In genomic region chr2:95165371-95166064, GRCh38 we compare ENCODE assay signal across 8 cellular contexts. TPM values are rescaled to one million over a fixed set of nuclear protein-coding genes. Genes with fewer than 3 reads are reported as not detected.
DNase-seq lines count a peak whose midpoint lies in the region; ATAC-seq and TF ChIP-seq lines count a peak whose summit lies in the region.

TSS of gene ZNF2 (plus strand) at chr2:95165809. CDS start at chr2:95176227, 10,418 bp downstream.

- H3K27me3 Mint-ChIP-seq in Caco-2 (ENCODE audit: insufficient read depth, unreplicated experiment): no peaks in the 10 kb centered on the region
- no peaks in the 10 kb centered on the region for H3K27me3 Mint-ChIP-seq in effector memory CD8-positive, alpha-beta T cell

- peaks cover 10% of the 10 kb centered on the region for H3K36me3 Mint-ChIP-seq in Caco-2 (ENCODE audit: insufficient read depth, unreplicated experiment)
- H3K36me3 Mint-ChIP-seq in effector memory CD8-positive, alpha-beta T cell (ENCODE audit: insufficient read depth): peaks cover 16% of the 10 kb centered on the region

- POLR2A ChIA-PET in Caco-2 (lab: Charles Lee): interaction anchor here (1.0 kb wide), 1 partner anchor 43 kb away, joined by 4 read pairs; no protein-coding TSS in a partner anchor

- peak; percentile 97 to 98 for DNase-seq in Caco-2
- DNase-seq in HT1080 (ENCODE audit: low read depth): peak; percentile 94
- peak; percentile 93 to 95 for DNase-seq in NOMO-1 (lab: John Stamatoyannopoulos, UW; ENCODE audit: unreplicated experiment in 2 of 2)
- peak; percentile 83 to 94 (median 90) for DNase-seq in activated CD8-positive, alpha-beta memory T cell treated with anti-CD3 and anti-CD28 coated beads for 48 hours (ENCODE audit: low read depth in 2 of 3, low spot score in 2 of 3)
- DNase-seq in effector memory CD8-positive, alpha-beta T cell: peak; percentile 95 to 97 (median 96)
- peak; percentile 99 for DNase-seq in medulla oblongata (ENCODE audit: extremely low spot score)
- DNase-seq in stimulated activated CD4-positive, alpha-beta T cell treated with anti-CD3 and anti-CD28 coated beads, TNF-alpha, amount 100 ng/mL, for 48 hours (ENCODE audit: low read depth in 3 of 3): peak; percentile 92 to 96 (median 94)

- 0 out of 2 replicates have a peak, but pooled peaks cover 3% of the 10 kb centered on the region for H3K4me1 ChIP-seq in Caco-2

- intact Hi-C loops in Caco-2 (cut with micrococcal nuclease; ENCODE audit: unreplicated experiment): loop anchor here (1.0 to 2.0 kb wide), 3 partner anchors 41 to 89 kb away; partner anchors contain the start of gene ZNF892

- peak within 1 kb of the TSS; percentile 97 for H3K27ac Mint-ChIP-seq in Caco-2 (ENCODE audit: unreplicated experiment)
- H3K27ac Mint-ChIP-seq in effector memory CD8-positive, alpha-beta T cell: peak within 1 kb of the TSS; percentile 97 to 99

- CTCF ChIA-PET in Caco-2 (lab: Charles Lee): interaction anchor here (0.6 to 1.2 kb wide), 3 partner anchors 44 to 90 kb away, joined by 3 to 7 read pairs (median 3); partner anchors contain the start of gene MRPS5

- peak within 1 kb of the TSS; percentile 95 for H3K4me3 Mint-ChIP-seq in Caco-2 (ENCODE audit: unreplicated experiment)
- peak within 1 kb of the TSS; percentile 96 to 100 for H3K4me3 Mint-ChIP-seq in effector memory CD8-positive, alpha-beta T cell

- 0 out of 2 replicates have a peak, but pooled peaks cover 5% of the 10 kb centered on the region for H3K9me3 ChIP-seq in Caco-2

- no peaks in the 10 kb centered on the region for H3K27me3 ChIP-seq in Caco-2 (replicated peaks; ENCODE audit: control insufficient read depth, insufficient read depth, low read length)

- no TSS peak for BruUV-seq in Caco-2 (replicated peaks; lab: Mats Ljungman, UMichigan)

- H3K4me1 Mint-ChIP-seq in Caco-2 (ENCODE audit: low read depth, unreplicated experiment): peaks cover 7% of the 10 kb centered on the region
- peaks cover 23 to 27% of the 10 kb centered on the region in 2 donors for H3K4me1 Mint-ChIP-seq in effector memory CD8-positive, alpha-beta T cell (ENCODE audit: low read depth in 2 of 2)

- TF ChIP-seq CTCF in Caco-2 (IDR thresholded peaks at IDR 0.05; ENCODE audit: insufficient read depth in 1 of 2, low read depth in 1 of 2, low read length in 1 of 2, severe bottlenecking in 1 of 2, unreplicated experiment in 1 of 2): no peak

- peak within 1 kb of the TSS; percentile 89 for H3K4me3 ChIP-seq in Caco-2 (ENCODE audit: low read depth, low read length)

- H3K9me3 Mint-ChIP-seq in Caco-2 (ENCODE audit: unreplicated experiment): no peaks in the 10 kb centered on the region
- no peaks in the 10 kb centered on the region for H3K9me3 Mint-ChIP-seq in effector memory CD8-positive, alpha-beta T cell

- H3K36me3 ChIP-seq in Caco-2 (ENCODE audit: control insufficient read depth, insufficient read depth, low read length): no peaks in the 10 kb centered on the region

- ATAC-seq in GM21367 (IDR thresholded peaks at IDR 0.05; ENCODE audit: unreplicated experiment): peak; percentile 93
- ATAC-seq in effector memory CD8-positive, alpha-beta T cell (replicated peaks): peak; percentile 93

RNA-seq across cellular contexts. Expression of gene ZNF2, which starts in this region (rescaled TPM):
- total RNA-seq in Caco-2 (2022): 3.8 and 4.2 TPM in 2 replicates
- 2.5 and 3.2 TPM in 2 replicates for total RNA-seq in HT1080 (2014; rRNA removed; shearing (Covaris generic))
- 1.7 and 2.6 TPM in 2 replicates for polyA plus RNA-seq in HT1080 (2015; cell fraction: cytosol; rRNA removed)
- 3.7 and 4.7 TPM in 2 replicates for polyA plus RNA-seq in HT1080 (2015; cell fraction: nucleus; rRNA removed)

Comparison
In these comparisons a context has a peak if more than half of its experiments do, and no peak if none do; other contexts are left out.
1. Peak in every context shown above with its lines: DNase-seq, ATAC-seq and H3K4me3 ChIP-seq.